In the genomic region with DNA sequence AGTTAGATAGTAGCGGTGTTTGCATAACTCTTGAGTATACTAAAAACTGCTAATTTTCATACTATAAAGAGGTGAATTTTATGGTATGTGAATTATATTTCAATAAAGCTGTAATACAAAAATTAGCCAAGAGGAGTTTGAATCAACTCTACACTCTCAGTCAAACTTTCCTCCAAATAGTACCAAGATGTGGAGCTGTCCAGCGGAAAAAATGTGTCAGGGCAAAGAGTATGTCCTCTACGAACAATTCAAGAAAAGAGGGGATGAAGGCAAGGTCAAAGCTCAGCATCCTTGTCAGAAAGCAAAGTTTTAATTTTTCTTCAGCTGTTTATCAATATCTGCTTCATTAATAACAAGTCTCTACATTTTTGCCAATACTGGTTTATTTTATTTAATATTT, we compare ENCODE assay signal across 2 cellular contexts.
TF ChIP-seq lines count a peak whose summit lies in the region.

No MANE protein-coding gene starts in this region.

TF ChIP-seq in SK-N-SH, 30 proteins besides CTCF, POLR2A, EP300 and RAD21 (continued from another document):
- TF ChIP-seq, protein P1, sequence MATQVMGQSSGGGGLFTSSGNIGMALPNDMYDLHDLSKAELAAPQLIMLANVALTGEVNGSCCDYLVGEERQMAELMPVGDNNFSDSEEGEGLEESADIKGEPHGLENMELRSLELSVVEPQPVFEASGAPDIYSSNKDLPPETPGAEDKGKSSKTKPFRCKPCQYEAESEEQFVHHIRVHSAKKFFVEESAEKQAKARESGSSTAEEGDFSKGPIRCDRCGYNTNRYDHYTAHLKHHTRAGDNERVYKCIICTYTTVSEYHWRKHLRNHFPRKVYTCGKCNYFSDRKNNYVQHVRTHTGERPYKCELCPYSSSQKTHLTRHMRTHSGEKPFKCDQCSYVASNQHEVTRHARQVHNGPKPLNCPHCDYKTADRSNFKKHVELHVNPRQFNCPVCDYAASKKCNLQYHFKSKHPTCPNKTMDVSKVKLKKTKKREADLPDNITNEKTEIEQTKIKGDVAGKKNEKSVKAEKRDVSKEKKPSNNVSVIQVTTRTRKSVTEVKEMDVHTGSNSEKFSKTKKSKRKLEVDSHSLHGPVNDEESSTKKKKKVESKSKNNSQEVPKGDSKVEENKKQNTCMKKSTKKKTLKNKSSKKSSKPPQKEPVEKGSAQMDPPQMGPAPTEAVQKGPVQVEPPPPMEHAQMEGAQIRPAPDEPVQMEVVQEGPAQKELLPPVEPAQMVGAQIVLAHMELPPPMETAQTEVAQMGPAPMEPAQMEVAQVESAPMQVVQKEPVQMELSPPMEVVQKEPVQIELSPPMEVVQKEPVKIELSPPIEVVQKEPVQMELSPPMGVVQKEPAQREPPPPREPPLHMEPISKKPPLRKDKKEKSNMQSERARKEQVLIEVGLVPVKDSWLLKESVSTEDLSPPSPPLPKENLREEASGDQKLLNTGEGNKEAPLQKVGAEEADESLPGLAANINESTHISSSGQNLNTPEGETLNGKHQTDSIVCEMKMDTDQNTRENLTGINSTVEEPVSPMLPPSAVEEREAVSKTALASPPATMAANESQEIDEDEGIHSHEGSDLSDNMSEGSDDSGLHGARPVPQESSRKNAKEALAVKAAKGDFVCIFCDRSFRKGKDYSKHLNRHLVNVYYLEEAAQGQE (IDR thresholded peaks at IDR 0.05; ENCODE audit: low read depth, low read length), result peak; percentile 64; the same call in 1 of the 2 replicates
- TF ChIP-seq, protein P2, sequence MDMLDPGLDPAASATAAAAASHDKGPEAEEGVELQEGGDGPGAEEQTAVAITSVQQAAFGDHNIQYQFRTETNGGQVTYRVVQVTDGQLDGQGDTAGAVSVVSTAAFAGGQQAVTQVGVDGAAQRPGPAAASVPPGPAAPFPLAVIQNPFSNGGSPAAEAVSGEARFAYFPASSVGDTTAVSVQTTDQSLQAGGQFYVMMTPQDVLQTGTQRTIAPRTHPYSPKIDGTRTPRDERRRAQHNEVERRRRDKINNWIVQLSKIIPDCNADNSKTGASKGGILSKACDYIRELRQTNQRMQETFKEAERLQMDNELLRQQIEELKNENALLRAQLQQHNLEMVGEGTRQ (IDR thresholded peaks at IDR 0.05; ENCODE audit: borderline replicate concordance, low read depth, low read length), result no peak
- no peak for TF ChIP-seq MXI1 (IDR thresholded peaks at IDR 0.05; ENCODE audit: low read depth, low read length)

TF ChIP-seq in SK-N-SH treated with all-trans-retinoic acid at 6 μM for 48 hours, 23 proteins besides CTCF, POLR2A, EP300 and RAD21 (continued from another document):
- TF ChIP-seq, protein P3, sequence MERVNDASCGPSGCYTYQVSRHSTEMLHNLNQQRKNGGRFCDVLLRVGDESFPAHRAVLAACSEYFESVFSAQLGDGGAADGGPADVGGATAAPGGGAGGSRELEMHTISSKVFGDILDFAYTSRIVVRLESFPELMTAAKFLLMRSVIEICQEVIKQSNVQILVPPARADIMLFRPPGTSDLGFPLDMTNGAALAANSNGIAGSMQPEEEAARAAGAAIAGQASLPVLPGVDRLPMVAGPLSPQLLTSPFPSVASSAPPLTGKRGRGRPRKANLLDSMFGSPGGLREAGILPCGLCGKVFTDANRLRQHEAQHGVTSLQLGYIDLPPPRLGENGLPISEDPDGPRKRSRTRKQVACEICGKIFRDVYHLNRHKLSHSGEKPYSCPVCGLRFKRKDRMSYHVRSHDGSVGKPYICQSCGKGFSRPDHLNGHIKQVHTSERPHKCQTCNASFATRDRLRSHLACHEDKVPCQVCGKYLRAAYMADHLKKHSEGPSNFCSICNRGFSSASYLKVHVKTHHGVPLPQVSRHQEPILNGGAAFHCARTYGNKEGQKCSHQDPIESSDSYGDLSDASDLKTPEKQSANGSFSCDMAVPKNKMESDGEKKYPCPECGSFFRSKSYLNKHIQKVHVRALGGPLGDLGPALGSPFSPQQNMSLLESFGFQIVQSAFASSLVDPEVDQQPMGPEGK (CRISPR knock-in tag; IDR thresholded peaks at IDR 0.05; ENCODE audit: borderline replicate concordance), result no peak
- TF ChIP-seq, protein P4, sequence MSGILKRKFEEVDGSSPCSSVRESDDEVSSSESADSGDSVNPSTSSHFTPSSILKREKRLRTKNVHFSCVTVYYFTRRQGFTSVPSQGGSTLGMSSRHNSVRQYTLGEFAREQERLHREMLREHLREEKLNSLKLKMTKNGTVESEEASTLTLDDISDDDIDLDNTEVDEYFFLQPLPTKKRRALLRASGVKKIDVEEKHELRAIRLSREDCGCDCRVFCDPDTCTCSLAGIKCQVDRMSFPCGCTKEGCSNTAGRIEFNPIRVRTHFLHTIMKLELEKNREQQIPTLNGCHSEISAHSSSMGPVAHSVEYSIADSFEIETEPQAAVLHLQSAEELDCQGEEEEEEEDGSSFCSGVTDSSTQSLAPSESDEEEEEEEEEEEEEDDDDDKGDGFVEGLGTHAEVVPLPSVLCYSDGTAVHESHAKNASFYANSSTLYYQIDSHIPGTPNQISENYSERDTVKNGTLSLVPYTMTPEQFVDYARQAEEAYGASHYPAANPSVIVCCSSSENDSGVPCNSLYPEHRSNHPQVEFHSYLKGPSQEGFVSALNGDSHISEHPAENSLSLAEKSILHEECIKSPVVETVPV (CRISPR knock-in tag; IDR thresholded peaks at IDR 0.05), result no peak
- no peak for TF ChIP-seq ESRRG (CRISPR knock-in tag; IDR thresholded peaks at IDR 0.05)
- TF ChIP-seq ZFP30 (CRISPR knock-in tag; IDR thresholded peaks at IDR 0.05), result no peak
- no peak for TF ChIP-seq ZC3H10 (CRISPR knock-in tag; IDR thresholded peaks at IDR 0.05)
- no peak for TF ChIP-seq TOX (CRISPR knock-in tag; IDR thresholded peaks at IDR 0.05; ENCODE audit: borderline replicate concordance)
- no peak for TF ChIP-seq TCF4 (CRISPR knock-in tag; IDR thresholded peaks at IDR 0.05; ENCODE audit: borderline replicate concordance)
- TF ChIP-seq ZNF70 (CRISPR knock-in tag; IDR thresholded peaks at IDR 0.05), result no peak
- no peak for TF ChIP-seq RARB (CRISPR knock-in tag; IDR thresholded peaks at IDR 0.05)
- no peak for TF ChIP-seq ARNTL (CRISPR knock-in tag; IDR thresholded peaks at IDR 0.05; ENCODE audit: borderline replicate concordance, low read depth)
- TF ChIP-seq ZFP3 (CRISPR knock-in tag; IDR thresholded peaks at IDR 0.05), result no peak
